8 cellular contexts compared by ENCODE assay signal in the genomic region with DNA sequence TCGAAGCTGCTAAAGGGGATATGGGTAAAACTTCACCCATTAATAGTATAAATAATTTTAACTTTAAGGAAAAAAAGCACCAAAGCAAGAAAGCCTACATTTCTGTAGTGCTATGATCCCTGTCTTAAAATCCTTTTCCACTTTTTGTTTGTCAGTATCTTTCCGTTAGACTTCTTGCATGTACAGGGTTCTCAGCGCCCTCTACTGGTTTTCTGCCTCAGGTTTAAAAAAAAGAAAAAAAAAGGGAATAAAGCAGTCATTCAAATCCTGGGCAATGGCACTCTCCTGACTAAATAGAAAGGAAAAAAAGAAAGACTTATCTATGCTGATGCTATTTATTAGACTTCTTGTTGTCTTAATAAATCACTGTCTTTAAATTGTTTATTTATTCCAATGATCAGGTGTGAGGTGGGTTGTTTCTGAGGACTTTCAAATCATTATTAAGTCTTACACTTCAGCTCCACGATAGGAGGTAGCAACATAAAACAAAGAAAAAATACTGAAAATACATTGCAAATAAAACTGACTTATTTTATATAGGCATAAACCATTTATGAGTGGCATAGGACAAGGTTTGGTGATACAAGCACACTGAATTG.
DNase-seq lines count a peak whose midpoint lies in the region; ATAC-seq and TF ChIP-seq lines count a peak whose summit lies in the region.

No MANE protein-coding gene starts in this region.

- ATAC-seq in HG03575 (IDR thresholded peaks at IDR 0.05; ENCODE audit: extremely low read depth, insufficient number of reproducible peaks, low FRiP score, unreplicated experiment): peak; percentile 55

- H3K4me1 ChIP-seq in adrenal gland (replicated peaks in 1 of 2): no peaks in the 10 kb centered on the region

- peak; percentile 37 to 73 (median 54) for TF ChIP-seq CTCF in adrenal gland (IDR thresholded peaks at IDR 0.05)

- H3K9me3 ChIP-seq in adrenal gland (replicated peaks in 1 of 3): no peaks in the 10 kb centered on the region

- H3K4me3 ChIP-seq in adrenal gland: no peak overlapping the region

- no peak for TF ChIP-seq POLR2A in adrenal gland (IDR thresholded peaks at IDR 0.05)

- 35 to 42% (median 40%) methylated on average over 4 of the region's 4 CpGs for WGBS in adrenal gland, 4 donors

- H3K27ac ChIP-seq in adrenal gland: no peak overlapping the region

- intact Hi-C loops in adrenal gland (cut with DNase I): loop anchor here in 1 of 2 donors (10.0 kb wide), 1 partner anchor 797 kb away; no protein-coding TSS in a partner anchor

- H3K36me3 ChIP-seq in adrenal gland (replicated peaks in 1 of 2): no peaks in the 10 kb centered on the region

- no peaks in the 10 kb centered on the region for H3K27me3 ChIP-seq in adrenal gland

- DNase-seq in DMS153 (lab: John Stamatoyannopoulos, UW): peak; percentile 18
- peak; percentile 51 for DNase-seq in NCI-H524 treated with DMSO at 0.1 percent for 48 hours (lab: John Stamatoyannopoulos, UW)
- DNase-seq in adrenal gland: peak; percentile 24 to 56 (median 42)
- peak; percentile 83 for DNase-seq in inferior parietal cortex (ENCODE audit: extremely low spot score)
- peak; percentile 91 for DNase-seq in superior temporal gyrus (ENCODE audit: extremely low spot score)
- DNase-seq in activated CD8-positive, alpha-beta memory T cell treated with anti-CD3 and anti-CD28 coated beads, Interleukin-2, amount 50 U/mL, for 4 hours: no peak
- no peak for DNase-seq in islet precursor cell

Comparison
In these comparisons a context has a peak if more than half of its experiments do, and no peak if none do; other contexts are left out.
1. DNase-seq: peak in DMS153 (single experiment), NCI-H524 treated with DMSO at 0.1 percent for 48 hours (single experiment), adrenal gland (7 of 7), inferior parietal cortex (single experiment) and superior temporal gyrus (single experiment); none in activated CD8-positive, alpha-beta memory T cell treated with anti-CD3 and anti-CD28 coated beads, Interleukin-2, amount 50 U/mL, for 4 hours (single experiment) and islet precursor cell (single experiment).